Comparison of ENCODE assay signal across 26 cellular contexts in genomic region chr4:42119916-42120315, GRCh38. TPM values are rescaled to one million over a fixed set of nuclear protein-coding genes. Genes with fewer than 3 reads are reported as not detected.
"Had no signal": no experiment of that assay in that cellular context is flagged by ENCODE, and none has a peak within 500 bp of the region (broad histone marks: within the 10 kb centered on the region; RNA-seq: fewer than 3 reads in every experiment).

No MANE protein-coding gene starts in this region.

- H3K36me3 Mint-ChIP-seq: activated CD8-positive, alpha-beta memory T cell treated with anti-CD3 and anti-CD28 coated beads, Interleukin-2, amount 10 ng/mL, durations not matched to agents 7 days and 5 days; activated naive CD4-positive, alpha-beta T cell treated with anti-CD3 and anti-CD28 coated beads, Interleukin-2, amount 50 U/mL, for 24 hours; naive thymus-derived CD8-positive, alpha-beta T cell had no signal

- H3K4me1 Mint-ChIP-seq: activated CD4-positive, alpha-beta T cell treated with anti-CD3 and anti-CD28 coated beads for 36 hours; activated CD8-positive, alpha-beta memory T cell treated with anti-CD3 and anti-CD28 coated beads, Interleukin-2, amount 10 ng/mL, durations not matched to agents 7 days and 5 days; activated naive CD4-positive, alpha-beta T cell treated with anti-CD3 and anti-CD28 coated beads, Interleukin-2, amount 50 U/mL, for 24 hours; activated naive CD8-positive, alpha-beta T cell treated with anti-CD3 and anti-CD28 coated beads, Interleukin-2, amount 50 U/mL, for 24 hours; neural crest cell had no signal

- H3K4me3 ChIP-seq: esophagus muscularis mucosa, heart right ventricle, testis, transverse colon had no signal

- H3K4me3 Mint-ChIP-seq: activated CD4-positive, alpha-beta T cell treated with anti-CD3 and anti-CD28 coated beads for 36 hours; activated CD8-positive, alpha-beta memory T cell treated with anti-CD3 and anti-CD28 coated beads, Interleukin-2, amount 10 ng/mL, durations not matched to agents 7 days and 5 days; activated CD8-positive, alpha-beta T cell treated with anti-CD3 and anti-CD28 coated beads, Interleukin-2, amount 10 ng/mL, durations not matched to agents 7 days and 5 days; activated naive CD4-positive, alpha-beta T cell treated with anti-CD3 and anti-CD28 coated beads, Interleukin-2, amount 50 U/mL, for 24 hours; activated naive CD8-positive, alpha-beta T cell treated with anti-CD3 and anti-CD28 coated beads, Interleukin-2, amount 50 U/mL, for 24 hours; dendritic cell treated with granulocyte-macrophage colony-stimulating factor and Interleukin-4, amounts not matched to agents 40 ng/mL and 50 ng/mL, for 4 days; naive thymus-derived CD8-positive, alpha-beta T cell; neural crest cell had no signal

- H3K27ac Mint-ChIP-seq: activated CD4-positive, alpha-beta T cell treated with anti-CD3 and anti-CD28 coated beads for 36 hours; activated CD8-positive, alpha-beta memory T cell treated with anti-CD3 and anti-CD28 coated beads, Interleukin-2, amount 10 ng/mL, durations not matched to agents 7 days and 5 days; activated CD8-positive, alpha-beta T cell treated with anti-CD3 and anti-CD28 coated beads, Interleukin-2, amount 10 ng/mL, durations not matched to agents 7 days and 5 days; activated naive CD4-positive, alpha-beta T cell treated with anti-CD3 and anti-CD28 coated beads, Interleukin-2, amount 50 U/mL, for 24 hours; activated naive CD8-positive, alpha-beta T cell treated with anti-CD3 and anti-CD28 coated beads, Interleukin-2, amount 50 U/mL, for 24 hours; activated T-helper 2 cell treated with anti-CD3 and anti-CD28 coated beads, Interferon-gamma antibody, Interleukin-2, Interleukin-4, amounts not matched to agents 10 μg/mL and 5 μg/mL and 100 μg/mL, durations not matched to agents 14 hours and 24 hours and 36 hours; dendritic cell treated with granulocyte-macrophage colony-stimulating factor and Interleukin-4, amounts not matched to agents 40 ng/mL and 50 ng/mL, for 4 days; naive thymus-derived CD8-positive, alpha-beta T cell had no signal

- DNase-seq: activated CD4-positive, alpha-beta T cell treated with anti-CD3 and anti-CD28 coated beads for 36 hours; activated CD4-positive, CD25-positive, alpha-beta regulatory T cell; activated CD8-positive, alpha-beta memory T cell treated with anti-CD3 and anti-CD28 coated beads, Interleukin-2, amount 10 ng/mL, durations not matched to agents 7 days and 5 days; activated CD8-positive, alpha-beta T cell treated with anti-CD3 and anti-CD28 coated beads, Interleukin-2, amount 10 ng/mL, durations not matched to agents 7 days and 5 days; activated naive CD8-positive, alpha-beta T cell treated with anti-CD3 and anti-CD28 coated beads, Interleukin-2, amount 50 U/mL, for 24 hours; activated T-cell treated with anti-CD3 and anti-CD28 coated beads, Interleukin-2, amount 50 U/mL, for 48 hours; amygdala; central memory CD4-positive, alpha-beta T cell; foreskin keratinocyte; heart right ventricle; islet precursor cell; midbrain; naive thymus-derived CD8-positive, alpha-beta T cell; occipital lobe; right cardiac atrium; stimulated activated CD4-positive, alpha-beta T cell treated with anti-CD3 and anti-CD28 coated beads, Interleukin-2, amount 100 ng/mL, for 48 hours; stimulated activated naive CD8-positive, alpha-beta T cell treated with anti-CD3 and anti-CD28 coated beads, Interleukin-15, Interleukin-2, amounts not matched to agents 100 U/mL and 50 U/mL, for 24 hours; T-helper 2 cell; testis; transverse colon had no signal

- H3K27ac ChIP-seq: esophagus muscularis mucosa, foreskin keratinocyte, heart right ventricle, testis, transverse colon had no signal

- ATAC-seq: activated CD4-positive, alpha-beta T cell treated with anti-CD3 and anti-CD28 coated beads for 36 hours; activated CD8-positive, alpha-beta memory T cell treated with anti-CD3 and anti-CD28 coated beads, Interleukin-2, amount 10 ng/mL, durations not matched to agents 7 days and 5 days; activated CD8-positive, alpha-beta T cell treated with anti-CD3 and anti-CD28 coated beads, Interleukin-2, amount 10 ng/mL, durations not matched to agents 7 days and 5 days; activated naive CD8-positive, alpha-beta T cell treated with anti-CD3 and anti-CD28 coated beads, Interleukin-2, amount 50 U/mL, for 24 hours; foreskin keratinocyte; heart right ventricle; naive thymus-derived CD8-positive, alpha-beta T cell; right cardiac atrium; stimulated activated naive CD8-positive, alpha-beta T cell treated with anti-CD3 and anti-CD28 coated beads, Interleukin-15, Interleukin-2, amounts not matched to agents 100 U/mL and 50 U/mL, for 24 hours had no signal

- H3K4me1 ChIP-seq: esophagus muscularis mucosa, foreskin keratinocyte, heart right ventricle, testis, transverse colon had no signal

- H3K27me3 Mint-ChIP-seq: activated CD8-positive, alpha-beta memory T cell treated with anti-CD3 and anti-CD28 coated beads, Interleukin-2, amount 10 ng/mL, durations not matched to agents 7 days and 5 days; dendritic cell treated with granulocyte-macrophage colony-stimulating factor and Interleukin-4, amounts not matched to agents 40 ng/mL and 50 ng/mL, for 4 days had no signal

- H3K36me3 ChIP-seq: esophagus muscularis mucosa, heart right ventricle, transverse colon had no signal

- H3K9me3 Mint-ChIP-seq: activated naive CD4-positive, alpha-beta T cell treated with anti-CD3 and anti-CD28 coated beads, Interleukin-2, amount 50 U/mL, for 24 hours; activated naive CD8-positive, alpha-beta T cell treated with anti-CD3 and anti-CD28 coated beads, Interleukin-2, amount 50 U/mL, for 24 hours; activated T-helper 2 cell treated with anti-CD3 and anti-CD28 coated beads, Interferon-gamma antibody, Interleukin-2, Interleukin-4, amounts not matched to agents 10 μg/mL and 5 μg/mL and 100 μg/mL, durations not matched to agents 14 hours and 24 hours and 36 hours; dendritic cell treated with granulocyte-macrophage colony-stimulating factor and Interleukin-4, amounts not matched to agents 40 ng/mL and 50 ng/mL, for 4 days; naive thymus-derived CD8-positive, alpha-beta T cell; neural crest cell had no signal

- H3K27me3 ChIP-seq: esophagus muscularis mucosa, testis, transverse colon had no signal

RNA-seq across cellular contexts. Expression of gene BEND4, which starts 32.5 kb away (rescaled TPM):
- total RNA-seq: foreskin keratinocyte, lower leg skin had no signal
- polyA plus RNA-seq: foreskin keratinocyte had no signal
